In genomic region chr22:19479358-19480172, GRCh38 we compare ENCODE assay signal across 8 cellular contexts. TPM values are rescaled to one million over a fixed set of nuclear protein-coding genes. Genes with fewer than 3 reads are reported as not detected.
DNase-seq lines count a peak whose midpoint lies in the region; ATAC-seq, FAIRE-seq and TF ChIP-seq lines count a peak whose summit lies in the region.

A gene with protein sequence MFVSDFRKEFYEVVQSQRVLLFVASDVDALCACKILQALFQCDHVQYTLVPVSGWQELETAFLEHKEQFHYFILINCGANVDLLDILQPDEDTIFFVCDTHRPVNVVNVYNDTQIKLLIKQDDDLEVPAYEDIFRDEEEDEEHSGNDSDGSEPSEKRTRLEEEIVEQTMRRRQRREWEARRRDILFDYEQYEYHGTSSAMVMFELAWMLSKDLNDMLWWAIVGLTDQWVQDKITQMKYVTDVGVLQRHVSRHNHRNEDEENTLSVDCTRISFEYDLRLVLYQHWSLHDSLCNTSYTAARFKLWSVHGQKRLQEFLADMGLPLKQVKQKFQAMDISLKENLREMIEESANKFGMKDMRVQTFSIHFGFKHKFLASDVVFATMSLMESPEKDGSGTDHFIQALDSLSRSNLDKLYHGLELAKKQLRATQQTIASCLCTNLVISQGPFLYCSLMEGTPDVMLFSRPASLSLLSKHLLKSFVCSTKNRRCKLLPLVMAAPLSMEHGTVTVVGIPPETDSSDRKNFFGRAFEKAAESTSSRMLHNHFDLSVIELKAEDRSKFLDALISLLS (plus strand): TSS chr22:19479920. CDS start chr22:19479969, 49 bp downstream.

- peaks cover 2 to 8% of the 10 kb centered on the region in 2 donors for H3K36me3 ChIP-seq in kidney (ENCODE audit: control insufficient read depth in 1 of 2, insufficient read depth in 2 of 2, low read length in 2 of 2)

- POLR2A ChIA-PET in activated CD4-positive, alpha-beta T cell treated with anti-CD3 and anti-CD28 coated beads for 36 hours (lab: Charles Lee), result interaction anchor here (0.5 to 1.6 kb wide), 14 partner anchors 10 to 361 kb away, joined by 3 to 8 read pairs (median 4); partner anchors contain the start of genes ESS2, HIRA, MRPL40 and SLC25A1

- H3K36me3 Mint-ChIP-seq in activated CD4-positive, alpha-beta T cell treated with anti-CD3 and anti-CD28 coated beads for 36 hours (ENCODE audit: low read depth), result peaks cover 46% of the 10 kb centered on the region

- H3K9me3 ChIP-seq in kidney (ENCODE audit: control insufficient read depth in 1 of 2, low read length in 2 of 2), result no peaks in the 10 kb centered on the region

- H3K4me1 ChIP-seq in kidney (ENCODE audit: control insufficient read depth in 1 of 2, insufficient read depth in 1 of 2, low read depth in 1 of 2, low read length in 2 of 2), result peaks cover 4% of the 10 kb centered on the region in 2 donors

- FAIRE-seq in kidney (lab: Jason Lieb, UNC), result peak; percentile 95

- H3K4me3 Mint-ChIP-seq in activated CD4-positive, alpha-beta T cell treated with anti-CD3 and anti-CD28 coated beads for 36 hours, result peak within 1 kb of the TSS; percentile 99

- no peaks in the 10 kb centered on the region for H3K27me3 Mint-ChIP-seq in activated CD4-positive, alpha-beta T cell treated with anti-CD3 and anti-CD28 coated beads for 36 hours

- H3K4me3 ChIP-seq in choroid plexus epithelial cell (ENCODE audit: low read depth, low read length) (peak within 1 kb of the TSS; percentile 98), kidney (ENCODE audit: low read length in 2 of 2) (peak within 1 kb of the TSS; percentile 91 to 98)

- H3K9me3 Mint-ChIP-seq in activated CD4-positive, alpha-beta T cell treated with anti-CD3 and anti-CD28 coated beads for 36 hours (ENCODE audit: low read depth), result no peaks in the 10 kb centered on the region

- TF ChIP-seq CTCF in choroid plexus epithelial cell (conservative IDR thresholded peaks at IDR 0.05; ENCODE audit: low read depth, low read length) (no peak), kidney (IDR thresholded peaks at IDR 0.05; ENCODE audit: borderline replicate concordance, extremely low read depth, insufficient read depth) (no peak)

- DNase-seq in Ammon's horn (ENCODE audit: low spot score) (peak; percentile 99), GM19238 (ENCODE audit: insufficient read length, low spot score) (peak; percentile 94), NCI-H524 (lab: John Stamatoyannopoulos, UW) (peak; percentile 96 to 98), choroid plexus epithelial cell (ENCODE audit: low read depth) (peak; percentile 99), kidney (peak; percentile 97)
- peak; percentile 97 for DNase-seq in activated CD4-positive, alpha-beta T cell treated with anti-CD3 and anti-CD28 coated beads for 36 hours
- DNase-seq in stimulated activated CD4-positive, alpha-beta T cell treated with anti-CD3 and anti-CD28 coated beads, Interleukin-15, amount 100 ng/mL, for 24 hours, result peak; percentile 96

- ATAC-seq in HG03442 (IDR thresholded peaks at IDR 0.05; ENCODE audit: unreplicated experiment), result peak; percentile 85
- peak; percentile 91 for ATAC-seq in activated CD4-positive, alpha-beta T cell treated with anti-CD3 and anti-CD28 coated beads for 36 hours

- H3K9ac ChIP-seq in kidney (ENCODE audit: low read length in 2 of 2), result peak within 1 kb of the TSS; percentile 72 to 75

- peak within 1 kb of the TSS; percentile 99 for H3K27ac Mint-ChIP-seq in activated CD4-positive, alpha-beta T cell treated with anti-CD3 and anti-CD28 coated beads for 36 hours

- CTCF ChIA-PET in activated CD4-positive, alpha-beta T cell treated with anti-CD3 and anti-CD28 coated beads for 36 hours (lab: Charles Lee), result interaction anchor here (0.7 to 1.6 kb wide), 4 partner anchors 8 to 373 kb away, joined by 3 to 4 read pairs (median 4); partner anchors contain the start of gene ESS2

- H3K27ac ChIP-seq in kidney (ENCODE audit: low read depth in 2 of 2, low read length in 2 of 2), result peak within 1 kb of the TSS; percentile 94 to 98

- intact Hi-C loops in activated CD4-positive, alpha-beta T cell treated with anti-CD3 and anti-CD28 coated beads for 36 hours (cut with DNase I, micrococcal nuclease), result loop anchor here (1.0 to 5.0 kb wide), 15 partner anchors 32 to 638 kb away; partner anchors contain the start of genes C22orf39 (in 2 of the 2), CLTCL1 (in 2 of the 2), DGCR2 (in 2 of the 2) and ESS2 (in 2 of the 2)
- intact Hi-C loops in kidney (cut with DNase I), result no loop called here

- peaks cover 45% of the 10 kb centered on the region for H3K4me1 Mint-ChIP-seq in activated CD4-positive, alpha-beta T cell treated with anti-CD3 and anti-CD28 coated beads for 36 hours

RNA-seq across cellular contexts. Expression of the gene that starts here (rescaled TPM):
- total RNA-seq in activated CD4-positive, alpha-beta T cell treated with anti-CD3 and anti-CD28 coated beads for 36 hours, result 100 to 1,000 TPM; 103 to 111 TPM
- total RNA-seq in kidney, result 1.1 TPM
- 0.32 TPM for polyA plus RNA-seq in kidney (ENCODE audit: insufficient read depth, low read depth, low replicate concordance)

Comparison
In these comparisons a context has a peak if more than half of its experiments do, and no peak if none do; other contexts are left out.
1. Peak in every context shown above with its lines: DNase-seq, ATAC-seq, H3K4me3 ChIP-seq and H3K27ac ChIP-seq.
2. RNA of the gene that starts here (total RNA-seq): 103 to 111 TPM in activated CD4-positive, alpha-beta T cell treated with anti-CD3 and anti-CD28 coated beads for 36 hours; 1.1 TPM in kidney (single experiment); every median in the first group is over 10 times any median in the second.